13 cellular contexts compared by ENCODE assay signal in the genomic region with DNA sequence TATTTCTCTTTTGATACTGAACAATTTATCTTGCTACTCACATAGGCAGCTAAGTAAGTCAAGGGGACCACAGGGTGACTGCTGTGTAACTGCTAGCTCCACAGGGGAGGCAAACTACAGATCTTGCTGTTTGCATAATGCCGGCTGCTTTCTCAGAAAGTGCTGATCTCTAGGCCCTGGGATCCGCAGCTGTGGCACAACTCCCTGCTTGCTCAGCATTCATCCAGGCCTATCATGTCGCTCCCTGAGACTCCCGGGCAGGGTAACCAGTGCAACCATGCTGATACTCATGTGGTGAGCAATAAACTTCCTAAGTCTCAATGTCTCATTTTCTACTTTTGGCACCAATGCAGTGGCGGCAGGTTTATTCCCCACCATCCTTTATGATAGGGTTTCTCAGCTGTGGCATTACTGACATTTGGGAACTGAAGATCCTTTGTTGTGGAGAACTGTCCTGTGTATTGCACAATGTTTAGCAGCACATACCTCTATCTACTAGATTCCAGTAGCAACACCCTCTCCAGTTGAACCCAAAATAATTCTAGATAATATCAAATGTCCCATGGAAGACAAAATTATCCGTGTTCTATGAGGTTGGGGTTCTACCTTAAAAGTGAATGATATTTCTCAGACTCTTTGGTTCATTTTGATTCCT.
"Had no signal": no experiment of that assay in that cellular context is flagged by ENCODE, and none has a peak within 500 bp of the region (broad histone marks: within the 10 kb centered on the region; RNA-seq: fewer than 3 reads in every experiment).

No MANE protein-coding gene starts in this region.

- H3K27me3 ChIP-seq: esophagus muscularis mucosa, testis, upper lobe of right lung had no signal

- H3K4me1 Mint-ChIP-seq: stimulated activated naive CD8-positive, alpha-beta T cell treated with anti-CD3 and anti-CD28 coated beads, Interleukin-15, amount 100 ng/mL, for 72 hours had no signal

- H3K4me1 ChIP-seq: esophagus muscularis mucosa, parathyroid adenoma, testis, upper lobe of right lung had no signal

- ATAC-seq: stimulated activated naive CD8-positive, alpha-beta T cell treated with anti-CD3 and anti-CD28 coated beads, Interleukin-15, amount 100 ng/mL, for 72 hours; upper lobe of right lung had no signal

- H3K4me3 ChIP-seq: esophagus muscularis mucosa, smooth muscle cell, testis, upper lobe of right lung had no signal

- H3K27ac Mint-ChIP-seq: activated T-cell treated with anti-CD3 and anti-CD28 coated beads, Interleukin-2, amount 50 U/mL, for 24 hours; stimulated activated naive CD8-positive, alpha-beta T cell treated with anti-CD3 and anti-CD28 coated beads, Interleukin-15, amount 100 ng/mL, for 72 hours had no signal

- H3K36me3 ChIP-seq: esophagus muscularis mucosa, upper lobe of right lung had no signal

- H3K27me3 Mint-ChIP-seq: activated T-cell treated with anti-CD3 and anti-CD28 coated beads, Interleukin-2, amount 50 U/mL, for 24 hours; stimulated activated naive CD8-positive, alpha-beta T cell treated with anti-CD3 and anti-CD28 coated beads, Interleukin-15, amount 100 ng/mL, for 72 hours had no signal

- H3K9ac ChIP-seq: parathyroid adenoma, SK-N-SH had no signal

- H3K9me3 ChIP-seq: SK-N-SH, testis, upper lobe of right lung had no signal

- H3K9me2 ChIP-seq: SK-N-SH had no signal

- H3K4me3 Mint-ChIP-seq: activated T-cell treated with anti-CD3 and anti-CD28 coated beads, Interleukin-2, amount 50 U/mL, for 24 hours; stimulated activated naive CD8-positive, alpha-beta T cell treated with anti-CD3 and anti-CD28 coated beads, Interleukin-15, amount 100 ng/mL, for 72 hours had no signal

- H3K79me2 ChIP-seq: parathyroid adenoma had no signal

- H2AFZ ChIP-seq: parathyroid adenoma had no signal

- H3K4me2 ChIP-seq: SK-N-SH, smooth muscle cell had no signal

- H3K9me3 Mint-ChIP-seq: stimulated activated naive CD8-positive, alpha-beta T cell treated with anti-CD3 and anti-CD28 coated beads, Interleukin-15, amount 100 ng/mL, for 72 hours had no signal

- DNase-seq: activated CD4-positive, alpha-beta T cell treated with anti-CD3 and anti-CD28 coated beads, Interleukin-2, amount 50 U/mL, for 48 hours; activated naive CD4-positive, alpha-beta T cell treated with anti-CD3 and anti-CD28 coated beads, Interleukin-2, amount 50 U/mL, for 16 hours; activated T-cell treated with anti-CD3 and anti-CD28 coated beads, Interleukin-2, amount 50 U/mL, for 24 hours; hippocampal formation; SK-N-SH; stimulated activated naive CD8-positive, alpha-beta T cell treated with anti-CD3 and anti-CD28 coated beads, Interleukin-15, amount 100 ng/mL, for 72 hours; T-helper 1 cell; testis; upper lobe of right lung had no signal

- H3K27ac ChIP-seq: esophagus muscularis mucosa, parathyroid adenoma, testis, upper lobe of right lung, VCaP had no signal
